28 cellular contexts compared by ENCODE assay signal in genomic region chr18:79373736-79374135, GRCh38. TPM values are rescaled to one million over a fixed set of nuclear protein-coding genes. Genes with fewer than 3 reads are reported as not detected.
"Had no signal": no experiment of that assay in that cellular context is flagged by ENCODE, and none has a peak within 500 bp of the region (broad histone marks: within the 10 kb centered on the region; RNA-seq: fewer than 3 reads in every experiment).

No MANE protein-coding gene starts in this region.

- H3K4me1 ChIP-seq: body of pancreas, breast epithelium, SJSA1 had no signal

- H3K36me3 ChIP-seq: breast epithelium, SJSA1 had no signal

- DNase-seq: activated CD4-positive, alpha-beta T cell treated with anti-CD3 and anti-CD28 coated beads for 36 hours; activated CD4-positive, alpha-beta T cell treated with anti-CD3 and anti-CD28 coated beads, Interleukin-2, amount 10 ng/mL, durations not matched to agents 7 days and 5 days; activated CD4-positive, alpha-beta T cell treated with anti-CD3 and anti-CD28 coated beads, Interleukin-2, amount 50 U/mL, for 48 hours; activated CD8-positive, alpha-beta T cell treated with anti-CD3 and anti-CD28 coated beads, Interleukin-2, amount 10 ng/mL, durations not matched to agents 7 days and 5 days; activated effector memory CD4-positive, alpha-beta T cell treated with Interleukin-2 at 50 U/mL for 16 hours; activated naive CD4-positive, alpha-beta T cell; activated naive CD8-positive, alpha-beta T cell treated with anti-CD3 and anti-CD28 coated beads, Interleukin-2, amount 10 ng/mL, durations not matched to agents 7 days and 5 days; activated T-cell treated with anti-CD3 and anti-CD28 coated beads, Interleukin-2, amount 50 U/mL, for 48 hours; amygdala; body of pancreas; Karpas-422; KBM-7; NCI-H1048; NCI-H1105 treated with DMSO at 0.1 percent for 48 hours; NCI-H1436; NCI-H1694; NCI-H1930; NCI-H2081 treated with DMSO at 0.1 percent for 48 hours; NCI-H226; NCI-H524 treated with DMSO at 0.1 percent for 48 hours; SHP77 treated with DMSO at 0.1 percent for 48 hours; SK-N-SH had no signal

- H3K27ac ChIP-seq: body of pancreas, breast epithelium, SJSA1 had no signal

- H3K4me3 ChIP-seq: body of pancreas, breast epithelium, SJSA1 had no signal

- H3K9ac ChIP-seq: SK-N-SH had no signal

- H3K4me2 ChIP-seq: SK-N-SH had no signal

- H3K9me3 ChIP-seq: body of pancreas, breast epithelium, SJSA1, SK-N-SH had no signal

- H3K9me2 ChIP-seq: SK-N-SH had no signal

- ATAC-seq: activated CD4-positive, alpha-beta T cell treated with anti-CD3 and anti-CD28 coated beads for 36 hours; activated CD4-positive, CD25-positive, alpha-beta regulatory T cell treated with anti-CD3 and anti-CD28 coated beads, Interleukin-2, amount 50 U/mL, for 24 hours; activated CD8-positive, alpha-beta T cell treated with anti-CD3 and anti-CD28 coated beads, Interleukin-2, amount 10 ng/mL, durations not matched to agents 7 days and 5 days; body of pancreas; Panc1; WTC11 had no signal

- H3K27me3 ChIP-seq: body of pancreas, breast epithelium, SJSA1 had no signal

RNA-seq across cellular contexts. Expression of gene NFATC1, which starts 22.0 kb away (rescaled TPM):
- total RNA-seq: RPMI7951 had no signal
